In the genomic region with DNA sequence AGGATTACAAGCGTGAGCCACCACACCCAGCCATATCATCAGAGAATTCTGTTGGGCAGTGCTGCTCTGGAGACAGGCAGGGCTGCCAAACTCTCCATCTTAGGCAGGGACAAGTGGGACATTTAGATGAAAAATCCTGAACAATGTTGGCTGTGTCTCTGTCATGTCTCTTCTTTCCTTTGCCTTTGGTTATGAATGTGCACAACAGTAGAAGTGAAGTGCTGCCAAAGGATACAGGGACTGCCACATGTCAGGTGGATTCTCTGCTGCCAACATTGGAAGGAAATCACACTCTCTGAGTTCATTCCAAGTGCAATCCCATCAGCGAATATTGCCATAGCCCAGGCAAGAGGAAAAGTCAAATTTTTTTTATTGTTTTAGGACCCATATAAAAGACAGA, we compare ENCODE assay signal across 18 cellular contexts.
"Had no signal": no experiment of that assay in that cellular context is flagged by ENCODE, and none has a peak within 500 bp of the region (broad histone marks: within the 10 kb centered on the region; RNA-seq: fewer than 3 reads in every experiment).

No MANE protein-coding gene starts in this region.

- H3K4me1 Mint-ChIP-seq: IgD-negative memory B cell had no signal

- H3K27me3 Mint-ChIP-seq: IgD-negative memory B cell had no signal

- H3K4me3 Mint-ChIP-seq: IgD-negative memory B cell had no signal

- H3K36me3 Mint-ChIP-seq: IgD-negative memory B cell had no signal

- DNase-seq: Kasumi-1, MM.1S, NCI-H1092 treated with DMSO at 0.1 percent for 48 hours, NCI-H1436, NCI-H187, NCI-H2029, NCI-H2081 treated with DMSO at 0.1 percent for 48 hours, NCI-H2171, NCI-H226, NCI-H510A, NCI-H524 treated with DMSO at 0.1 percent for 48 hours, NCI-H69, NCI-H774, Right ventricle myocardium superior, RPMI8226, SIG-M5 had no signal

- ATAC-seq: K562 had no signal
